Comparison of ENCODE assay signal across 8 cellular contexts in genomic region chr12:68863886-68864454, GRCh38. TPM values are rescaled to one million over a fixed set of nuclear protein-coding genes. Genes with fewer than 3 reads are reported as not detected.
A peak's percentile ranks its signal among the peaks of the same experiment; 100 is the strongest.
DNase-seq lines count a peak whose midpoint lies in the region; ATAC-seq and TF ChIP-seq lines count a peak whose summit lies in the region.
"Not testable (repeated sequence)": the region's sequence is repeated elsewhere in the genome, so short reads cannot be mapped to it uniquely, and the experiment has no call there.

No MANE protein-coding gene starts in this region.

- not testable (repeated sequence) for H3K27me3 Mint-ChIP-seq in GM23338 (ENCODE audit: insufficient read depth, low read depth, poor library complexity); activated CD4-positive, alpha-beta T cell treated with anti-CD3 and anti-CD28 coated beads for 36 hours; memory B cell

- peak; percentile 59 to 81 for TF ChIP-seq CTCF in GM23338 (conservative IDR thresholded peaks at IDR 0.05; ENCODE audit: low read depth in 2 of 2)
- peak; percentile 75 for TF ChIP-seq CTCF in LNCAP (IDR thresholded peaks at IDR 0.05)
- peak; percentile 49 for TF ChIP-seq CTCF in epithelial cell of proximal tubule (conservative IDR thresholded peaks at IDR 0.05; ENCODE audit: low read depth, low read length)
- peak; percentile 41 to 63 (median 59) for TF ChIP-seq CTCF in tibial nerve (IDR thresholded peaks at IDR 0.05)

- H3K27me3 ChIP-seq in GM23338 (ENCODE audit: insufficient read depth); tibial nerve: not testable (repeated sequence)

- not testable (repeated sequence) for TF ChIP-seq POLR2A in tibial nerve (IDR thresholded peaks at IDR 0.05)

- intact Hi-C loops in activated CD4-positive, alpha-beta T cell treated with anti-CD3 and anti-CD28 coated beads for 36 hours (cut with DNase I, micrococcal nuclease) = loop anchor here (1.0 to 5.0 kb wide), 4 partner anchors 206 to 388 kb away; no protein-coding TSS in a partner anchor

- H3K4me1 ChIP-seq in GM23338 (ENCODE audit: insufficient read depth) = peaks cover 11% of the 10 kb centered on the region; the same call in 1 of the 2 replicates
- not testable (repeated sequence) for H3K4me1 ChIP-seq in tibial nerve

- POLR2A ChIA-PET in activated CD4-positive, alpha-beta T cell treated with anti-CD3 and anti-CD28 coated beads for 36 hours (lab: Charles Lee) = not testable (repeated sequence)

- H3K27ac Mint-ChIP-seq in GM23338; activated CD4-positive, alpha-beta T cell treated with anti-CD3 and anti-CD28 coated beads for 36 hours; memory B cell: not testable (repeated sequence)

- not testable (repeated sequence) for H3K4me3 ChIP-seq in GM23338; epithelial cell of proximal tubule (ENCODE audit: low read depth, low read length); tibial nerve

- TF ChIP-seq EP300 in tibial nerve (IDR thresholded peaks at IDR 0.05) = not testable (repeated sequence)

- not testable (repeated sequence) for H3K4me2 ChIP-seq in GM23338

- ATAC-seq in GM23338 = not testable (repeated sequence)
- ATAC-seq in activated CD4-positive, alpha-beta T cell treated with anti-CD3 and anti-CD28 coated beads for 36 hours = peak; percentile 53
- ATAC-seq in memory B cell (ENCODE audit: low read depth) = peak; percentile 44

- H4K20me1 ChIP-seq in GM23338 (replicated peaks; ENCODE audit: insufficient read depth) = not testable (repeated sequence)

- DNase-seq in DMS79 treated with DMSO at 0.1 percent for 48 hours (lab: John Stamatoyannopoulos, UW) (peak; percentile 29), GM23338 (ENCODE audit: low spot score) (peak; percentile 65), NCI-H748 (lab: John Stamatoyannopoulos, UW; ENCODE audit: unreplicated experiment) (peak; percentile 55), memory B cell (ENCODE audit: low spot score in 2 of 2) (peak in 1 of 2 donors; percentile 36), tibial nerve (ENCODE audit: low spot score in 2 of 2) (peak in 1 of 2 donors; percentile 41)
- peak; percentile 24 for DNase-seq in activated CD4-positive, alpha-beta T cell treated with anti-CD3 and anti-CD28 coated beads for 36 hours
- DNase-seq in epithelial cell of proximal tubule (ENCODE audit: low read depth) = not testable (repeated sequence)

- CTCF ChIA-PET in activated CD4-positive, alpha-beta T cell treated with anti-CD3 and anti-CD28 coated beads for 36 hours (lab: Charles Lee) = not testable (repeated sequence)

- H3K36me3 Mint-ChIP-seq in GM23338 (ENCODE audit: low read depth); activated CD4-positive, alpha-beta T cell treated with anti-CD3 and anti-CD28 coated beads for 36 hours (ENCODE audit: low read depth); memory B cell: not testable (repeated sequence)

- not testable (repeated sequence) for H3K79me2 ChIP-seq in GM23338 (replicated peaks; ENCODE audit: insufficient read depth)

- not testable (repeated sequence) for H3K4me3 Mint-ChIP-seq in GM23338; activated CD4-positive, alpha-beta T cell treated with anti-CD3 and anti-CD28 coated beads for 36 hours; memory B cell

- H3K36me3 ChIP-seq in GM23338 (ENCODE audit: insufficient read depth) = not testable (repeated sequence)
- peaks cover 0 to 15% (median 0%) of the 10 kb centered on the region in 3 donors for H3K36me3 ChIP-seq in tibial nerve

- not testable (repeated sequence) for H3K27ac ChIP-seq in GM23338 (ENCODE audit: low read depth); tibial nerve

- not testable (repeated sequence) for H3K9me3 Mint-ChIP-seq in GM23338; activated CD4-positive, alpha-beta T cell treated with anti-CD3 and anti-CD28 coated beads for 36 hours (ENCODE audit: low read depth); memory B cell

- not testable (repeated sequence) for H2AFZ ChIP-seq in GM23338

- H3K9me3 ChIP-seq in tibial nerve = not testable (repeated sequence)

- H3F3A ChIP-seq in GM23338 (replicated peaks; ENCODE audit: low read depth) = not testable (repeated sequence)

- 68 to 69% methylated on average over 8 of the region's 8 CpGs for WGBS in tibial nerve, 2 donors

- peaks cover 13% of the 10 kb centered on the region for H3K4me1 Mint-ChIP-seq in GM23338
- H3K4me1 Mint-ChIP-seq in activated CD4-positive, alpha-beta T cell treated with anti-CD3 and anti-CD28 coated beads for 36 hours; memory B cell: not testable (repeated sequence)

- not testable (repeated sequence) for H3K9me2 ChIP-seq in GM23338 (ENCODE audit: insufficient read depth)

RNA-seq across cellular contexts. Expression of gene MDM2, which starts 56.0 kb away (rescaled TPM):
- total RNA-seq in GM23338 (2014; rRNA removed; shearing (Covaris generic)) = 85.4 and 105 TPM in 2 replicates
- polyA plus RNA-seq in GM23338 (2016; fragmentation: Nextera tagmentation; extraction: Ambion mirVana) = 136 and 160 TPM in 2 replicates
- 100 to 1,000 TPM; 114 to 119 TPM for total RNA-seq in activated CD4-positive, alpha-beta T cell treated with anti-CD3 and anti-CD28 coated beads for 36 hours
- total RNA-seq in epithelial cell of proximal tubule (53.0 and 129 TPM in 2 replicates), tibial nerve (10 to 100 TPM; 75.9 to 99.6 (median 85.8) TPM)
